Comparison of ENCODE assay signal across 10 cellular contexts in genomic region chr1:232868793-232869491, GRCh38.
DNase-seq lines count a peak whose midpoint lies in the region; ATAC-seq and TF ChIP-seq lines count a peak whose summit lies in the region.
"Had no signal": no experiment of that assay in that cellular context is flagged by ENCODE, and none has a peak within 500 bp of the region (broad histone marks: within the 10 kb centered on the region; RNA-seq: fewer than 3 reads in every experiment).

No MANE protein-coding gene starts in this region.

- no peak overlapping the region for H3K4me3 ChIP-seq in SJCRH30
- H3K4me3 ChIP-seq in colonic mucosa: no peak overlapping the region

- H3K36me3 ChIP-seq in SJCRH30 (no peaks in the 10 kb centered on the region), colonic mucosa (no peaks in the 10 kb centered on the region)

- intact Hi-C loops in left colon (cut with DNase I, micrococcal nuclease): no loop called here
- intact Hi-C loops in colonic mucosa (cut with DNase I): no loop called here

- DNase-seq in AG08395 (ENCODE audit: low spot score): peak; percentile 92
- peak; percentile 22 for DNase-seq in HS-27A (ENCODE audit: low read depth)
- DNase-seq in SJCRH30: peak; percentile 83 to 91
- peak; percentile 98 for DNase-seq in glomerular visceral epithelial cell (ENCODE audit: extremely low spot score)
- no peak for DNase-seq in cortex of kidney (lab: John Stamatoyannopoulos, UW)
- no peak for DNase-seq in left colon
- DNase-seq in colonic mucosa: no peak
- DNase-seq: activated CD4-positive, alpha-beta T cell treated with anti-CD3 and anti-CD28 coated beads, Interleukin-2, amount 50 U/mL, for 48 hours had no signal

- H3K27ac ChIP-seq in SJCRH30: peak overlapping the region; percentile 14; the same call in 1 of the 2 replicates
- H3K27ac ChIP-seq in colonic mucosa: no peak overlapping the region
- H3K27ac ChIP-seq: HL-60 had no signal

- H3K27me3 ChIP-seq in SJCRH30: no peaks in the 10 kb centered on the region
- no peaks in the 10 kb centered on the region for H3K27me3 ChIP-seq in colonic mucosa

- TF ChIP-seq CTCF in colonic mucosa (IDR thresholded peaks at IDR 0.05): no peak

- H3K9ac ChIP-seq in colonic mucosa (ENCODE audit: low read depth in 2 of 2, low read length in 2 of 2): no peak overlapping the region

- H3K4me1 ChIP-seq in SJCRH30 (peaks cover 15% of the 10 kb centered on the region), colonic mucosa (no peaks in the 10 kb centered on the region)

- H3K9me3 ChIP-seq in SJCRH30 (replicated peaks) (no peaks in the 10 kb centered on the region), colonic mucosa (no peaks in the 10 kb centered on the region)

- no peak for ATAC-seq in left colon
- ATAC-seq in HG03378 (IDR thresholded peaks at IDR 0.05; ENCODE audit: unreplicated experiment): no peak

Comparison
In these comparisons a context has a peak if more than half of its experiments do, and no peak if none do; other contexts are left out.
1. DNase-seq: peak in AG08395 (single experiment), HS-27A (single experiment), SJCRH30 (2 of 2) and glomerular visceral epithelial cell (single experiment); none in cortex of kidney (single experiment), left colon (0 of 2) and colonic mucosa (single experiment).